ENCODE assay signal across 17 cellular contexts in the genomic region with DNA sequence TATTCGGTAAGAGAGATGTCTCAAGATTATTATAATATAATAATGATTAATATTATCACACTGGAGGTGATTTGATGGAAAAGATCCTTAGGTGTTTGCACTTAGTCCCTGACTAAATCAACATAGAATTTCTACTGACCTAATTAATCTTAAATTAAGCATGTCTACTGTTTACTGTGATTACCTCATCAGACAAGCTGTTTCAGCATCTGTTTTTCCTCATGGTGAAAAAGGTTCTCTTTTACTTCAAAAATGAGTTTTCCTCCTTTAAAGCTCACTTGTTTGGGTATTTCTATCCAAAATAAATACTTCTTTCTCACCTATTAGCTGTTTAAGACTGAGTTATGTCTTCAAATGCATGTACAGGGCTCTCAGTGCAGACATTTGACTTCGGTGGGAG.
DNase-seq lines count a peak whose midpoint lies in the region; ATAC-seq lines count a peak whose summit lies in the region.
"Had no signal": no experiment of that assay in that cellular context is flagged by ENCODE, and none has a peak within 500 bp of the region (broad histone marks: within the 10 kb centered on the region; RNA-seq: fewer than 3 reads in every experiment).

No MANE protein-coding gene starts in this region.

- H3K4me1 ChIP-seq in endocrine pancreas (ENCODE audit: control insufficient read depth, insufficient read depth, low read length) = peaks cover 4% of the 10 kb centered on the region
- H3K4me1 ChIP-seq: A549, Caco-2, HAP-1 had no signal

- H3K36me3 ChIP-seq in endocrine pancreas (ENCODE audit: control insufficient read depth, insufficient read depth, low read length) = no peaks in the 10 kb centered on the region
- H3K36me3 ChIP-seq: HAP-1 had no signal

- peak overlapping the region; percentile 1 for H3K4me3 ChIP-seq in endocrine pancreas (ENCODE audit: control insufficient read depth, insufficient read depth, low read length)
- H3K4me3 ChIP-seq: A549, GM23248, HAP-1 had no signal

- no peak overlapping the region for H3K9ac ChIP-seq in endocrine pancreas (ENCODE audit: control insufficient read depth, insufficient read depth, low read length)
- H3K9ac ChIP-seq: GM23248 had no signal

- ATAC-seq in HG03469 (IDR thresholded peaks at IDR 0.05; ENCODE audit: unreplicated experiment) = no peak
- ATAC-seq: A549 had no signal

- DNase-seq in NCI-H2171 treated with DMSO at 0.1 percent for 48 hours (lab: John Stamatoyannopoulos, UW) (peak; percentile 24), NCI-H2171 (lab: John Stamatoyannopoulos, UW) (no peak), DMS 273 treated with DMSO at 0.1 percent for 48 hours (lab: John Stamatoyannopoulos, UW) (peak; percentile 15), NCI-H446 treated with DMSO at 0.1 percent for 48 hours (lab: John Stamatoyannopoulos, UW) (peak; percentile 23)
- no peak for DNase-seq in stimulated activated CD4-positive, alpha-beta T cell treated with anti-CD3 and anti-CD28 coated beads, Interleukin-2, amount 100 ng/mL, for 24 hours
- DNase-seq: AML-193; Caco-2; CD4-positive, alpha-beta T cell; DMS53; DND-41; EL; GM23248; IMR-90 had no signal

- no peaks in the 10 kb centered on the region for H3K27me3 ChIP-seq in endocrine pancreas (ENCODE audit: control insufficient read depth, insufficient read depth, low read length)

- H3K9me3 ChIP-seq in endocrine pancreas (ENCODE audit: control insufficient read depth, low read length) = no peaks in the 10 kb centered on the region
- H3K9me3 ChIP-seq: A549, Caco-2, HAP-1 had no signal

Comparison
In these comparisons a context has a peak if more than half of its experiments do, and no peak if none do; other contexts are left out.
1. DNase-seq: peak in NCI-H2171 treated with DMSO at 0.1 percent for 48 hours (single experiment), DMS 273 treated with DMSO at 0.1 percent for 48 hours (single experiment) and NCI-H446 treated with DMSO at 0.1 percent for 48 hours (single experiment); none in NCI-H2171 (single experiment) and stimulated activated CD4-positive, alpha-beta T cell treated with anti-CD3 and anti-CD28 coated beads, Interleukin-2, amount 100 ng/mL, for 24 hours (0 of 2).